Comparison of ENCODE assay signal across 1 cellular context in genomic region chr4:1746265-1746691, GRCh38.
TF ChIP-seq lines count a peak whose summit lies in the region.

No MANE protein-coding gene starts in this region.

TF ChIP-seq in HepG2, 621 proteins besides CTCF, POLR2A, EP300 and RAD21 (continued from another document and continues in another):
- TF ChIP-seq MYC (CRISPR knock-in tag; IDR thresholded peaks at IDR 0.05; ENCODE audit: borderline replicate concordance) (peak; percentile 88), ARID5B (CRISPR knock-in tag; IDR thresholded peaks at IDR 0.05) (0 out of 2 replicates have a peak, but pooled peaks have one; percentile 25), GATAD2A (CRISPR knock-in tag; IDR thresholded peaks at IDR 0.05) (peak; percentile 80), ZNF264 (CRISPR knock-in tag; IDR thresholded peaks at IDR 0.05) (peak; percentile 66; the same call in 1 of the 2 replicates), MED13 (CRISPR knock-in tag; IDR thresholded peaks at IDR 0.05) (0 out of 2 replicates have a peak, but pooled peaks have one; percentile 47), FOXO1 (CRISPR knock-in tag; IDR thresholded peaks at IDR 0.05) (peak; percentile 63; the same call in 1 of the 2 replicates), STAT5B (CRISPR knock-in tag; IDR thresholded peaks at IDR 0.05) (no peak), ZNF605 (CRISPR knock-in tag; IDR thresholded peaks at IDR 0.05) (peak; percentile 78; the same call in 1 of the 2 replicates), RNF2 (conservative IDR thresholded peaks at IDR 0.05; ENCODE audit: low read depth) (no peak), SP5 (CRISPR knock-in tag; IDR thresholded peaks at IDR 0.05; ENCODE audit: borderline replicate concordance, low read depth) (peak; percentile 90), ZNF451 (CRISPR knock-in tag; IDR thresholded peaks at IDR 0.05) (peak; percentile 19; the same call in 1 of the 2 replicates), SATB2 (CRISPR knock-in tag; IDR thresholded peaks at IDR 0.05) (no peak), FOXJ3 (CRISPR knock-in tag; IDR thresholded peaks at IDR 0.05; ENCODE audit: borderline replicate concordance) (peak; percentile 52; the same call in 1 of the 2 replicates), ZNF232 (CRISPR knock-in tag; IDR thresholded peaks at IDR 0.05; ENCODE audit: borderline replicate concordance) (peak; percentile 25; the same call in 1 of the 2 replicates), ZMAT3 (CRISPR knock-in tag; conservative IDR thresholded peaks at IDR 0.05) (0 out of 2 replicates have a peak, but pooled peaks have one; percentile 20), SKI (IDR thresholded peaks at IDR 0.05; ENCODE audit: partially characterized antibody) (peak; percentile 9), HNF4A (CRISPR knock-in tag; IDR thresholded peaks at IDR 0.05) (peak; percentile 37; the same call in 1 of the 2 replicates), ATF2 (CRISPR knock-in tag; IDR thresholded peaks at IDR 0.05) (0 out of 2 replicates have a peak, but pooled peaks have one; percentile 54), TCF7L2 (IDR thresholded peaks at IDR 0.05; ENCODE audit: low read depth, low read length) (no peak), ZFP41 (CRISPR knock-in tag; IDR thresholded peaks at IDR 0.05; ENCODE audit: borderline replicate concordance) (no peak), PHF5A (CRISPR knock-in tag; IDR thresholded peaks at IDR 0.05; ENCODE audit: low read depth, unreplicated experiment) (no peak), FOXA3 (CRISPR knock-in tag; IDR thresholded peaks at IDR 0.05) (peak; percentile 38; the same call in 1 of the 2 replicates), RNF219 (CRISPR knock-in tag; IDR thresholded peaks at IDR 0.05) (no peak), ZHX2 (IDR thresholded peaks at IDR 0.05; ENCODE audit: low read depth) (0 out of 2 replicates have a peak, but pooled peaks have one; percentile 35), ZHX2 (CRISPR knock-in tag; IDR thresholded peaks at IDR 0.05; ENCODE audit: borderline replicate concordance) (no peak), PRDM4 (CRISPR knock-in tag; IDR thresholded peaks at IDR 0.05; ENCODE audit: borderline replicate concordance) (no peak), DMAP1 (CRISPR knock-in tag; IDR thresholded peaks at IDR 0.05) (peak; percentile 50; the same call in 1 of the 2 replicates), KLF9 (CRISPR knock-in tag; IDR thresholded peaks at IDR 0.05; ENCODE audit: low read depth) (0 out of 2 replicates have a peak, but pooled peaks have one; percentile 37), SP4 (CRISPR knock-in tag; IDR thresholded peaks at IDR 0.05) (peak; percentile 68; the same call in 1 of the 2 replicates), ZNF788 (CRISPR knock-in tag; IDR thresholded peaks at IDR 0.05; ENCODE audit: borderline replicate concordance) (peak; percentile 76), GABPB1 (CRISPR knock-in tag; IDR thresholded peaks at IDR 0.05) (peak; percentile 62), KLF16 (CRISPR knock-in tag; IDR thresholded peaks at IDR 0.05) (peak in 1 of 2 experiments; percentile 74; a peak in 1 of 4 replicates), HINFP (CRISPR knock-in tag; IDR thresholded peaks at IDR 0.05; ENCODE audit: low read depth) (peak; percentile 100), SAP130 (CRISPR knock-in tag; IDR thresholded peaks at IDR 0.05; ENCODE audit: low read depth) (peak; percentile 89), ZBTB46 (CRISPR knock-in tag; IDR thresholded peaks at IDR 0.05; ENCODE audit: borderline replicate concordance) (no peak), HNF4G (IDR thresholded peaks at IDR 0.05; ENCODE audit: borderline replicate concordance, low read depth, low read length) (peak; percentile 27; the same call in 1 of the 2 replicates), HNF4G (CRISPR knock-in tag; IDR thresholded peaks at IDR 0.05; ENCODE audit: borderline replicate concordance, low read depth) (no peak), THAP11 (CRISPR knock-in tag; IDR thresholded peaks at IDR 0.05) (peak; percentile 52; the same call in 1 of the 2 replicates), MAZ (IDR thresholded peaks at IDR 0.05; ENCODE audit: borderline replicate concordance, low read depth, low read length) (peak; percentile 51; the same call in 1 of the 2 replicates), MAZ (CRISPR knock-in tag; IDR thresholded peaks at IDR 0.05; ENCODE audit: low read depth) (0 out of 2 replicates have a peak, but pooled peaks have one; percentile 39), BCL6 (CRISPR knock-in tag; IDR thresholded peaks at IDR 0.05) (0 out of 2 replicates have a peak, but pooled peaks have one; percentile 44), MXD4 (CRISPR knock-in tag; IDR thresholded peaks at IDR 0.05) (peak; percentile 89), ZMYM3 (CRISPR knock-in tag; IDR thresholded peaks at IDR 0.05) (no peak)
